Comparison of ENCODE assay signal across 28 cellular contexts in genomic region chr3:94967196-94967595, GRCh38.
"Had no signal": no experiment of that assay in that cellular context is flagged by ENCODE, and none has a peak within 500 bp of the region (broad histone marks: within the 10 kb centered on the region; RNA-seq: fewer than 3 reads in every experiment).

No MANE protein-coding gene starts in this region.

- H3K27me3 ChIP-seq: ascending aorta, body of pancreas, MG63, Peyer's patch had no signal

- H3K27ac ChIP-seq: ascending aorta, body of pancreas, Peyer's patch, RWPE1 had no signal

- H3K36me3 ChIP-seq: ascending aorta, MG63, Peyer's patch had no signal

- H3K27ac Mint-ChIP-seq: activated CD8-positive, alpha-beta T cell treated with anti-CD3 and anti-CD28 coated beads, Interleukin-2, amount 10 ng/mL, durations not matched to agents 7 days and 5 days; activated naive CD4-positive, alpha-beta T cell treated with anti-CD3 and anti-CD28 coated beads, Interleukin-2, amount 50 U/mL, for 24 hours; activated T-helper 1 cell treated with anti-CD3 and anti-CD28 coated beads, Interleukin-12 subunit alpha, Interleukin-12 subunit beta, Interleukin-2, Interleukin-4 antibody, amounts not matched to agents 30 ng/mL and 10 ng/mL and 1 ng/mL, durations not matched to agents 14 hours and 24 hours and 36 hours; T-helper 17 cell; WTC11 had no signal

- H3K4me3 ChIP-seq: ascending aorta, body of pancreas, MG63, Peyer's patch had no signal

- H3K27me3 Mint-ChIP-seq: activated naive CD4-positive, alpha-beta T cell treated with anti-CD3 and anti-CD28 coated beads, Interleukin-2, amount 50 U/mL, for 24 hours; T-helper 17 cell had no signal

- H3K36me3 Mint-ChIP-seq: activated naive CD4-positive, alpha-beta T cell treated with anti-CD3 and anti-CD28 coated beads, Interleukin-2, amount 50 U/mL, for 24 hours; WTC11 had no signal

- H3K4me1 ChIP-seq: ascending aorta, body of pancreas, Peyer's patch had no signal

- H3K4me1 Mint-ChIP-seq: activated naive CD4-positive, alpha-beta T cell treated with anti-CD3 and anti-CD28 coated beads, Interleukin-2, amount 50 U/mL, for 24 hours; T-helper 17 cell had no signal

- H3K9me3 ChIP-seq: ascending aorta, body of pancreas, Peyer's patch had no signal

- ATAC-seq: activated CD8-positive, alpha-beta T cell treated with anti-CD3 and anti-CD28 coated beads, Interleukin-2, amount 10 ng/mL, durations not matched to agents 7 days and 5 days; body of pancreas; T-helper 17 cell; WTC11 had no signal

- H3K9me3 Mint-ChIP-seq: activated T-helper 1 cell treated with anti-CD3 and anti-CD28 coated beads, Interleukin-12 subunit alpha, Interleukin-12 subunit beta, Interleukin-2, Interleukin-4 antibody, amounts not matched to agents 30 ng/mL and 10 ng/mL and 1 ng/mL, durations not matched to agents 14 hours and 24 hours and 36 hours had no signal

- DNase-seq: activated CD4-positive, alpha-beta T cell treated with anti-CD3 and anti-CD28 coated beads for 48 hours; activated CD4-positive, alpha-beta T cell treated with anti-CD3 and anti-CD28 coated beads, Interleukin-2, amount 50 U/mL, for 4 hours; activated CD4-positive, CD25-positive, alpha-beta regulatory T cell treated with anti-CD3 and anti-CD28 coated beads, Interleukin-2, amount 50 U/mL, for 72 hours; activated CD8-positive, alpha-beta memory T cell treated with anti-CD3 and anti-CD28 coated beads, Interleukin-2, amount 50 U/mL, for 48 hours; activated CD8-positive, alpha-beta T cell treated with anti-CD3 and anti-CD28 coated beads, Interleukin-2, amount 10 ng/mL, durations not matched to agents 7 days and 5 days; activated effector memory CD4-positive, alpha-beta T cell treated with Interleukin-2 at 50 U/mL for 16 hours; activated naive CD4-positive, alpha-beta T cell; activated T-cell treated with anti-CD3 and anti-CD28 coated beads, Interleukin-2, amount 50 U/mL, for 1 hour; amniotic stem cell; body of pancreas; MG63; MV-4-11; NCI-H1092 treated with DMSO at 0.1 percent for 48 hours; NCI-H1417 treated with DMSO at 0.1 percent for 48 hours; NCI-H1694 treated with DMSO at 0.1 percent for 48 hours; NCI-H2029 treated with DMSO at 0.1 percent for 48 hours; NCI-H2171; NCI-H2227 treated with DMSO at 0.1 percent for 48 hours; NCI-H526 treated with DMSO at 0.1 percent for 48 hours; Peyer's patch; SHP77 treated with DMSO at 0.1 percent for 48 hours; T-helper 17 cell; T-helper 9 cell had no signal

- H3K4me3 Mint-ChIP-seq: activated CD8-positive, alpha-beta T cell treated with anti-CD3 and anti-CD28 coated beads, Interleukin-2, amount 10 ng/mL, durations not matched to agents 7 days and 5 days; activated naive CD4-positive, alpha-beta T cell treated with anti-CD3 and anti-CD28 coated beads, Interleukin-2, amount 50 U/mL, for 24 hours; activated T-helper 1 cell treated with anti-CD3 and anti-CD28 coated beads, Interleukin-12 subunit alpha, Interleukin-12 subunit beta, Interleukin-2, Interleukin-4 antibody, amounts not matched to agents 30 ng/mL and 10 ng/mL and 1 ng/mL, durations not matched to agents 14 hours and 24 hours and 36 hours; T-helper 17 cell; WTC11 had no signal
